ENCODE assay signal across 8 cellular contexts in genomic region chr6:45378324-45378926, GRCh38. TPM values are rescaled to one million over a fixed set of nuclear protein-coding genes. Genes with fewer than 3 reads are reported as not detected.
DNase-seq lines count a peak whose midpoint lies in the region; ATAC-seq, FAIRE-seq and TF ChIP-seq lines count a peak whose summit lies in the region.

No MANE protein-coding gene starts in this region.

- no peak for FAIRE-seq in K562 (lab: Jason Lieb, UNC)

- peak overlapping the region; percentile 95 for H2AFZ ChIP-seq in K562 (ENCODE audit: low read depth, low read length)

- peak overlapping the region; percentile 92 for H3K4me3 Mint-ChIP-seq in activated naive CD4-positive, alpha-beta T cell treated with anti-CD3 and anti-CD28 coated beads for 36 hours
- peak overlapping the region; percentile 95 for H3K4me3 Mint-ChIP-seq in stimulated activated naive CD8-positive, alpha-beta T cell treated with anti-CD3 and anti-CD28 coated beads, Interleukin-15, Interleukin-2, amounts not matched to agents 100 ng/mL and 50 ng/mL, for 24 hours

- peak overlapping the region; percentile 95 for H3K4me2 ChIP-seq in K562 (ENCODE audit: insufficient read depth, low read length)

- H3K27ac ChIP-seq in K562 (ENCODE audit: extremely low read depth, low read depth, low read length) = peak overlapping the region; percentile 93

- DNase-seq in activated naive CD4-positive, alpha-beta T cell treated with anti-CD3 and anti-CD28 coated beads for 36 hours = peak; percentile 34
- no peak for DNase-seq in activated naive CD4-positive, alpha-beta T cell treated with Interleukin-2 at 50 U/mL for 16 hours
- peak; percentile 91 for DNase-seq in NCI-H748 (lab: John Stamatoyannopoulos, UW; ENCODE audit: unreplicated experiment)
- DNase-seq in K562 (ENCODE audit: extremely low read depth in 1 of 4, low spot score in 3 of 4) = peak in 1 of 4 experiments; percentile 50
- DNase-seq in left colon = peak in 1 of 2 donors; percentile 52
- DNase-seq in NCI-H1105 (lab: John Stamatoyannopoulos, UW) = no peak

- H3K79me2 ChIP-seq in K562 (ENCODE audit: control insufficient read depth, insufficient read depth, low read length) = peaks cover 32% of the 10 kb centered on the region

- intact Hi-C loops in activated naive CD4-positive, alpha-beta T cell treated with anti-CD3 and anti-CD28 coated beads for 36 hours (cut with micrococcal nuclease) = loop anchor here (1.0 to 10.0 kb wide), 7 partner anchors 208 to 786 kb away; no protein-coding TSS in a partner anchor
- intact Hi-C loops in K562 (cut with micrococcal nuclease) = loop anchor here (2.0 to 10.0 kb wide), 5 partner anchors 39 to 906 kb away; no protein-coding TSS in a partner anchor
- intact Hi-C loops in left colon (cut with DNase I, micrococcal nuclease) = no loop called here

- H3K36me3 Mint-ChIP-seq in activated naive CD4-positive, alpha-beta T cell treated with anti-CD3 and anti-CD28 coated beads for 36 hours (ENCODE audit: low read depth) = peaks cover 3% of the 10 kb centered on the region
- no peaks in the 10 kb centered on the region for H3K36me3 Mint-ChIP-seq in stimulated activated naive CD8-positive, alpha-beta T cell treated with anti-CD3 and anti-CD28 coated beads, Interleukin-15, Interleukin-2, amounts not matched to agents 100 ng/mL and 50 ng/mL, for 24 hours (ENCODE audit: low read depth)

- TF ChIP-seq RAD21 in K562 (CRISPR knock-in tag; conservative IDR thresholded peaks at IDR 0.05 in 1 of 2, IDR thresholded peaks at IDR 0.05 in 1 of 2) = no peak; a peak in 1 of 4 replicates

- H3K4me1 ChIP-seq in K562 (replicated peaks in 1 of 2; ENCODE audit: control insufficient read depth in 2 of 2, insufficient read depth in 2 of 2, low read length in 2 of 2) = peaks cover 2 to 9% of the 10 kb centered on the region in 2 experiments; a peak in 1 of 5 replicates

- TF ChIP-seq EP300 in K562 (IDR thresholded peaks at IDR 0.05; ENCODE audit: low read length) = no peak

- H3K36me3 ChIP-seq in K562 (ENCODE audit: control insufficient read depth, insufficient read depth, low read length) = no peaks in the 10 kb centered on the region

- H3K27ac Mint-ChIP-seq in activated naive CD4-positive, alpha-beta T cell treated with anti-CD3 and anti-CD28 coated beads for 36 hours = peak overlapping the region; percentile 99
- H3K27ac Mint-ChIP-seq in stimulated activated naive CD8-positive, alpha-beta T cell treated with anti-CD3 and anti-CD28 coated beads, Interleukin-15, Interleukin-2, amounts not matched to agents 100 ng/mL and 50 ng/mL, for 24 hours = peak overlapping the region; percentile 99

- peaks cover 12% of the 10 kb centered on the region for H3K4me1 Mint-ChIP-seq in activated naive CD4-positive, alpha-beta T cell treated with anti-CD3 and anti-CD28 coated beads for 36 hours (ENCODE audit: low read depth)
- peaks cover 28% of the 10 kb centered on the region for H3K4me1 Mint-ChIP-seq in stimulated activated naive CD8-positive, alpha-beta T cell treated with anti-CD3 and anti-CD28 coated beads, Interleukin-15, Interleukin-2, amounts not matched to agents 100 ng/mL and 50 ng/mL, for 24 hours (ENCODE audit: low read depth)

- H3K9ac ChIP-seq in K562 (ENCODE audit: insufficient read depth in 1 of 2, low read depth in 2 of 2, low read length in 2 of 2) = peak overlapping the region; percentile 89 to 100

- no peak for TF ChIP-seq CTCF in K562 (IDR thresholded peaks at IDR 0.05 in 2 of 3, conservative IDR thresholded peaks at IDR 0.05 in 1 of 3; ENCODE audit: insufficient read depth in 2 of 3, low read depth in 1 of 3, low read length in 3 of 3)

- CTCF ChIA-PET in activated naive CD4-positive, alpha-beta T cell treated with anti-CD3 and anti-CD28 coated beads for 36 hours (lab: Charles Lee) = interaction anchor here (0.7 to 1.6 kb wide), 6 partner anchors 18 to 342 kb away, joined by 3 to 5 read pairs (median 4); no protein-coding TSS in a partner anchor
- CTCF ChIA-PET in K562 (lab: Yijun Ruan, JAX; ENCODE audit: low intra/inter-chr PET ratio) = no interaction called here

- H3K9me3 ChIP-seq in K562 (replicated peaks; ENCODE audit: control insufficient read depth, insufficient read depth, low read depth, low read length) = no peaks in the 10 kb centered on the region

- no peaks in the 10 kb centered on the region for H4K20me1 ChIP-seq in K562 (replicated peaks; ENCODE audit: control insufficient read depth, insufficient read depth, low read length)

- ATAC-seq in HG02763 (IDR thresholded peaks at IDR 0.05; ENCODE audit: unreplicated experiment) (peak; percentile 27), K562 (peak; percentile 62), left colon (peak; percentile 39)

- H3K9me1 ChIP-seq in K562 (ENCODE audit: control insufficient read depth, insufficient read depth, low read length) = no peaks in the 10 kb centered on the region

- H3K4me3 ChIP-seq in K562 = peak overlapping the region; percentile 67

- POLR2A ChIA-PET in K562 (lab: Yijun Ruan, JAX) = interaction anchor here (0.5 to 2.4 kb wide), 17 partner anchors 9 to 953 kb away, joined by 3 to 12 read pairs (median 5); no protein-coding TSS in a partner anchor

- BruUV-seq in K562 (replicated peaks; lab: Mats Ljungman, UMichigan) = TSS peak; percentile 95

- WGBS in K562 (ENCODE audit: insufficient coverage, low coverage, missing lambda C conversion rate) = under 1% methylated on average over 22 of the region's 22 CpGs

- H3K9me3 Mint-ChIP-seq in activated naive CD4-positive, alpha-beta T cell treated with anti-CD3 and anti-CD28 coated beads for 36 hours = no peaks in the 10 kb centered on the region
- H3K9me3 Mint-ChIP-seq in stimulated activated naive CD8-positive, alpha-beta T cell treated with anti-CD3 and anti-CD28 coated beads, Interleukin-15, Interleukin-2, amounts not matched to agents 100 ng/mL and 50 ng/mL, for 24 hours = no peaks in the 10 kb centered on the region

- no peak for TF ChIP-seq POLR2A in K562 (conservative IDR thresholded peaks at IDR 0.05)

- in situ Hi-C loops in K562 (cut with MboI) = no loop called here

- H3K27me3 Mint-ChIP-seq in activated naive CD4-positive, alpha-beta T cell treated with anti-CD3 and anti-CD28 coated beads for 36 hours (ENCODE audit: low read depth) = no peaks in the 10 kb centered on the region
- H3K27me3 Mint-ChIP-seq in stimulated activated naive CD8-positive, alpha-beta T cell treated with anti-CD3 and anti-CD28 coated beads, Interleukin-15, Interleukin-2, amounts not matched to agents 100 ng/mL and 50 ng/mL, for 24 hours = no peaks in the 10 kb centered on the region

- no peaks in the 10 kb centered on the region for H3K27me3 ChIP-seq in K562 (ENCODE audit: control insufficient read depth in 2 of 2, insufficient read depth in 2 of 2, low read length in 2 of 2)

TF ChIP-seq in K562, 482 proteins besides CTCF, POLR2A, EP300 and RAD21 (continues in another document):
- no peak for TF ChIP-seq HDGF (IDR thresholded peaks at IDR 0.05)
- no peak for TF ChIP-seq KDM5B (IDR thresholded peaks at IDR 0.05; ENCODE audit: insufficient replicate concordance, low read depth, low read length)
- no peak for TF ChIP-seq TBP (optimal IDR thresholded peaks at IDR 0.05; ENCODE audit: low read depth, low read length)
- TF ChIP-seq STAT5A (IDR thresholded peaks at IDR 0.05; ENCODE audit: borderline replicate concordance, low read length) = no peak; the same call in 1 of the 2 replicates
- TF ChIP-seq ASH1L (IDR thresholded peaks at IDR 0.05; ENCODE audit: borderline replicate concordance, low read depth, partially characterized antibody) = no peak

RNA-seq across cellular contexts. Expression of gene SUPT3H, which starts 0.7 kb away (rescaled TPM):
- total RNA-seq in activated naive CD4-positive, alpha-beta T cell treated with anti-CD3 and anti-CD28 coated beads for 36 hours = 10 to 100 TPM; 15.7 to 17.9 TPM
- total RNA-seq in K562 (2011; cell fraction: chromatin; rRNA removed; ENCODE audit: low replicate concordance) = 7.5 and 15.8 TPM in 2 replicates
- 4.9 and 6.2 TPM in 2 replicates for total RNA-seq in K562 (2011; cell fraction: nucleolus; rRNA removed)
- 10.3 and 16.6 TPM in 2 replicates for total RNA-seq in K562 (2011; cell fraction: nucleoplasm; rRNA removed)
- total RNA-seq in K562 (2014; rRNA removed) = 4.7 and 7.2 TPM in 2 replicates
- total RNA-seq in K562 (2014; rRNA removed; fragmentation: Illumina TruSeq; extraction: Trizol) = 9.4 and 10.1 TPM in 2 replicates
- total RNA-seq in K562 (2015; rRNA removed; fragmentation: Illumina TruSeq; extraction: Trizol) = 6.4 and 7.9 TPM in 2 replicates
- total RNA-seq in K562 (2021) = 11.3 and 11.9 TPM in 2 replicates
- 15.3 and 18.6 TPM in 2 replicates for polyA plus RNA-seq in K562 (2011; rRNA removed)
- 15.9 and 18.2 TPM in 2 replicates for polyA plus RNA-seq in K562 (2011; cell fraction: cytosol; rRNA removed)
- polyA plus RNA-seq in K562 (2011; cell fraction: nucleus; rRNA removed) = 11.7 and 13.1 TPM in 2 replicates
- 11.6 and 25.6 TPM in 2 replicates for polyA plus RNA-seq in K562 (2012)
- 15.6 and 15.8 TPM in 2 replicates for polyA plus RNA-seq in K562 (2014; fragmentation: Illumina TruSeq; extraction: Trizol)
- 10 to 100 TPM; 13.2 to 16.3 TPM for polyA plus RNA-seq in K562 (2014; fragmentation: Nextera tagmentation; extraction: Ambion mirVana)
- 8.1 and 14.7 TPM in 2 replicates for polyA plus RNA-seq in K562 (2014; rRNA removed)
- polyA minus RNA-seq in K562 (2011; rRNA and poly(A)+ RNA removed) = 16.3 and 17.8 TPM in 2 replicates
- polyA minus RNA-seq in K562 (2011; cell fraction: cytosol; rRNA and poly(A)+ RNA removed) = 3.0 and 20.3 TPM in 2 replicates
- polyA minus RNA-seq in K562 (2011; cell fraction: nucleus; rRNA and poly(A)+ RNA removed) = 10.2 and 14.4 TPM in 2 replicates
- 1 to 10 TPM; 2.0 to 2.8 TPM for total RNA-seq in left colon

RNA-seq across cellular contexts. Expression of gene RUNX2, which starts 50.3 kb away (rescaled TPM):
- total RNA-seq in activated naive CD4-positive, alpha-beta T cell treated with anti-CD3 and anti-CD28 coated beads for 36 hours = 1 to 10 TPM; 3.1 to 3.6 TPM
- total RNA-seq in K562 (2011; cell fraction: chromatin; rRNA removed; ENCODE audit: low replicate concordance) = 1.00 and 1.4 TPM in 2 replicates
- total RNA-seq in K562 (2011; cell fraction: nucleolus; rRNA removed) = 0.50 and 0.53 TPM in 2 replicates
- total RNA-seq in K562 (2011; cell fraction: nucleoplasm; rRNA removed) = 0.73 and 1.5 TPM in 2 replicates
- total RNA-seq in K562 (2014; rRNA removed) (0.41 and 0.49 TPM in 2 replicates), K562 (2014; rRNA removed; fragmentation: Illumina TruSeq; extraction: Trizol) (0.40 and 0.57 TPM in 2 replicates), K562 (2015; rRNA removed; fragmentation: Illumina TruSeq; extraction: Trizol) (0.43 and 0.45 TPM in 2 replicates), K562 (2021) (0.98 and 1.00 TPM in 2 replicates), left colon (1 to 10 TPM; 2.5 to 3.5 TPM)
- polyA plus RNA-seq in K562 (2011; rRNA removed) (0.26 and 0.32 TPM in 2 replicates), K562 (2014; fragmentation: Illumina TruSeq; extraction: Trizol) (0.97 and 1.1 TPM in 2 replicates), K562 (2014; fragmentation: Nextera tagmentation; extraction: Ambion mirVana) (under 1 TPM; 0.29 to 0.51 TPM), K562 (2014; rRNA removed) (0.30 and 0.86 TPM in 2 replicates)
- polyA plus RNA-seq in K562 (2011; cell fraction: cytosol; rRNA removed) = 0.10 and 0.16 TPM in 2 replicates
- polyA plus RNA-seq in K562 (2011; cell fraction: nucleus; rRNA removed) = 0.65 and 2.2 TPM in 2 replicates
- 1.6 and 4.5 TPM in 2 replicates for polyA plus RNA-seq in K562 (2012)
- polyA minus RNA-seq in K562 (2011; rRNA and poly(A)+ RNA removed) = 0.15 and 0.25 TPM in 2 replicates
- polyA minus RNA-seq in K562 (2011; cell fraction: cytosol; rRNA and poly(A)+ RNA removed) = 0.19 TPM in 1 of 2 replicates, not detected in the other
- 0.44 and 0.54 TPM in 2 replicates for polyA minus RNA-seq in K562 (2011; cell fraction: nucleus; rRNA and poly(A)+ RNA removed)

Comparison
In these comparisons a context has a peak if more than half of its experiments do, and no peak if none do; other contexts are left out.
1. DNase-seq: peak in activated naive CD4-positive, alpha-beta T cell treated with anti-CD3 and anti-CD28 coated beads for 36 hours (single experiment) and NCI-H748 (single experiment); none in activated naive CD4-positive, alpha-beta T cell treated with Interleukin-2 at 50 U/mL for 16 hours (single experiment) and NCI-H1105 (single experiment).
2. intact Hi-C loops: an anchor here in activated naive CD4-positive, alpha-beta T cell treated with anti-CD3 and anti-CD28 coated beads for 36 hours (1.0 to 10.0 kb wide) and K562 (2.0 to 10.0 kb wide); none called in left colon.
3. Peak in every context shown above with its lines, with median percentiles within 50 percentile points of each other: ATAC-seq.